ENCODE assay signal across 15 cellular contexts in genomic region chr12:104521731-104522130, GRCh38.
A peak's percentile ranks its signal among the peaks of the same experiment; 100 is the strongest.
DNase-seq lines count a peak whose midpoint lies in the region; ATAC-seq, FAIRE-seq and TF ChIP-seq lines count a peak whose summit lies in the region.
"Had no signal": no experiment of that assay in that cellular context is flagged by ENCODE, and none has a peak within 500 bp of the region (broad histone marks: within the 10 kb centered on the region; RNA-seq: fewer than 3 reads in every experiment).

No MANE protein-coding gene starts in this region.

- H3K4me1 ChIP-seq in CD4-positive, CD25-positive, alpha-beta regulatory T cell (ENCODE audit: control insufficient read depth, insufficient read depth, low read length, poor library complexity, severe bottlenecking), result peaks cover 90% of the 10 kb centered on the region
- H3K4me1 ChIP-seq in Loucy (ENCODE audit: insufficient read depth, low read length, poor library complexity, severe bottlenecking) (peaks cover 99% of the 10 kb centered on the region), H1 (replicated peaks in 1 of 4; ENCODE audit: control insufficient read depth in 3 of 4, insufficient read depth in 4 of 4, low read length in 3 of 4) (peaks cover 0 to 12% (median 5%) of the 10 kb centered on the region in 4 experiments; a peak in 4 of 7 replicates)

- H3K56ac ChIP-seq in H1 (replicated peaks; ENCODE audit: insufficient read length, low read depth, low read length), result no peak overlapping the region

- H2BK12ac ChIP-seq in H1 (ENCODE audit: low read depth, low read length), result no peak overlapping the region

- peaks cover 7% of the 10 kb centered on the region for H3K36me3 Mint-ChIP-seq in CD4-positive, CD25-positive, alpha-beta regulatory T cell
- no peaks in the 10 kb centered on the region for H3K36me3 Mint-ChIP-seq in osteocyte (ENCODE audit: unreplicated experiment)
- H3K36me3 Mint-ChIP-seq: activated CD4-positive, alpha-beta memory T cell treated with anti-CD3 and anti-CD28 coated beads for 36 hours had no signal

- H4K20me1 ChIP-seq in Loucy (ENCODE audit: insufficient read depth, low read length, poor library complexity, severe bottlenecking) (peaks cover 88% of the 10 kb centered on the region), H1 (replicated peaks in 1 of 2; ENCODE audit: control insufficient read depth in 1 of 2, insufficient read depth in 2 of 2, low read length in 2 of 2) (peaks cover 0 to 4% of the 10 kb centered on the region in 2 experiments)

- H2BK5ac ChIP-seq in H1 (ENCODE audit: low read depth, low read length), result no peak overlapping the region

- H3K4ac ChIP-seq in H1 (replicated peaks; ENCODE audit: insufficient read length, low read depth, low read length), result no peak overlapping the region

- no peak overlapping the region for H3K27ac ChIP-seq in CD4-positive, CD25-positive, alpha-beta regulatory T cell (ENCODE audit: insufficient read depth, low read length, poor library complexity, severe bottlenecking)
- no peak overlapping the region for H3K27ac ChIP-seq in H1 (ENCODE audit: low read depth, low read length)
- H3K27ac ChIP-seq: SJCRH30, thyroid gland had no signal

- peak overlapping the region; percentile 29 to 86 (median 38) for H3K27ac Mint-ChIP-seq in CD4-positive, CD25-positive, alpha-beta regulatory T cell
- H3K27ac Mint-ChIP-seq in osteocyte (ENCODE audit: unreplicated experiment), result peak overlapping the region; percentile 27
- H3K27ac Mint-ChIP-seq: activated CD4-positive, alpha-beta memory T cell treated with anti-CD3 and anti-CD28 coated beads for 36 hours; activated T-helper 1 cell treated with anti-CD3 and anti-CD28 coated beads, Interleukin-12 subunit alpha, Interleukin-12 subunit beta, Interleukin-2, Interleukin-4 antibody, amounts not matched to agents 30 ng/mL and 10 ng/mL and 1 ng/mL, durations not matched to agents 14 hours and 24 hours and 36 hours; GM23338 had no signal

- H3K27me3 Mint-ChIP-seq in CD4-positive, CD25-positive, alpha-beta regulatory T cell, result no peaks in the 10 kb centered on the region
- H3K27me3 Mint-ChIP-seq in osteocyte (ENCODE audit: unreplicated experiment), result no peaks in the 10 kb centered on the region
- H3K27me3 Mint-ChIP-seq: activated CD4-positive, alpha-beta memory T cell treated with anti-CD3 and anti-CD28 coated beads for 36 hours had no signal

- peak overlapping the region; percentile 68 for H3K9ac ChIP-seq in Loucy (ENCODE audit: low read depth, low read length, poor library complexity, severe bottlenecking)
- no peak overlapping the region for H3K9ac ChIP-seq in H1 (replicated peaks in 1 of 4; ENCODE audit: extremely low read depth in 1 of 4, low read depth in 3 of 4, low read length in 3 of 4)

- peaks cover 55 to 98% (median 82%) of the 10 kb centered on the region in 4 donors for H3K4me1 Mint-ChIP-seq in CD4-positive, CD25-positive, alpha-beta regulatory T cell
- H3K4me1 Mint-ChIP-seq in osteocyte (ENCODE audit: unreplicated experiment), result peaks cover 58% of the 10 kb centered on the region

- no peak overlapping the region for H3K18ac ChIP-seq in H1 (ENCODE audit: extremely low read depth, low read length)

- TF ChIP-seq CTCF in Loucy (conservative IDR thresholded peaks at IDR 0.05; ENCODE audit: low read length) (no peak), H1 (IDR thresholded peaks at IDR 0.05; ENCODE audit: control extremely low read depth in 1 of 3, insufficient read depth in 1 of 3, low read depth in 1 of 3, low read length in 3 of 3) (no peak), osteocyte (IDR thresholded peaks at IDR 0.05) (no peak)

- H3F3A ChIP-seq in Loucy (ENCODE audit: low read depth), result peaks cover 8% of the 10 kb centered on the region

- H3K4me3 Mint-ChIP-seq in CD4-positive, CD25-positive, alpha-beta regulatory T cell, result peak overlapping the region in 3 of 4 donors; percentile 11 to 80 (median 33)
- H3K4me3 Mint-ChIP-seq in osteocyte (ENCODE audit: unreplicated experiment), result no peak overlapping the region
- H3K4me3 Mint-ChIP-seq: activated CD4-positive, alpha-beta memory T cell treated with anti-CD3 and anti-CD28 coated beads for 36 hours; activated T-helper 1 cell treated with anti-CD3 and anti-CD28 coated beads, Interleukin-12 subunit alpha, Interleukin-12 subunit beta, Interleukin-2, Interleukin-4 antibody, amounts not matched to agents 30 ng/mL and 10 ng/mL and 1 ng/mL, durations not matched to agents 14 hours and 24 hours and 36 hours; GM23338 had no signal

- no peak overlapping the region for H3K23ac ChIP-seq in H1 (ENCODE audit: insufficient read length)

- TF ChIP-seq RAD21 in H1 (IDR thresholded peaks at IDR 0.05 in 1 of 2, conservative IDR thresholded peaks at IDR 0.05 in 1 of 2; ENCODE audit: low read depth in 2 of 2, low read length in 2 of 2), result no peak

- peaks cover 0 to 1% (median 0%) of the 10 kb centered on the region in 7 donors for H3K9me3 Mint-ChIP-seq in CD4-positive, CD25-positive, alpha-beta regulatory T cell
- no peaks in the 10 kb centered on the region for H3K9me3 Mint-ChIP-seq in osteocyte (ENCODE audit: unreplicated experiment)
- H3K9me3 Mint-ChIP-seq: activated CD4-positive, alpha-beta memory T cell treated with anti-CD3 and anti-CD28 coated beads for 36 hours; activated T-helper 1 cell treated with anti-CD3 and anti-CD28 coated beads, Interleukin-12 subunit alpha, Interleukin-12 subunit beta, Interleukin-2, Interleukin-4 antibody, amounts not matched to agents 30 ng/mL and 10 ng/mL and 1 ng/mL, durations not matched to agents 14 hours and 24 hours and 36 hours; GM23338 had no signal

- H2BK15ac ChIP-seq in H1 (ENCODE audit: low read length), result no peak overlapping the region

- H3K23me2 ChIP-seq in H1 (ENCODE audit: low read depth, low read length), result peaks cover 3% of the 10 kb centered on the region; the same call in 1 of the 2 replicates

- no peak for TF ChIP-seq POLR2A in H1 (IDR thresholded peaks at IDR 0.05; ENCODE audit: control extremely low read depth in 1 of 2, low read depth in 2 of 2, low read length in 2 of 2)

- H2AK5ac ChIP-seq in H1 (ENCODE audit: low read depth, low read length), result peak overlapping the region; percentile 57; the same call in 1 of the 2 replicates

- H3K4me2 ChIP-seq in Loucy (ENCODE audit: low read depth, low read length, poor library complexity, severe bottlenecking) (peak overlapping the region; percentile 66), H1 (ENCODE audit: insufficient read depth in 1 of 2, low read depth in 2 of 2, low read length in 2 of 2) (no peak overlapping the region)
- H3K4me2 ChIP-seq: GM23338 had no signal

- TF ChIP-seq EP300 in H1 (IDR thresholded peaks at IDR 0.05; ENCODE audit: borderline replicate concordance in 1 of 2, low read depth in 2 of 2, low read length in 2 of 2), result no peak

- DNase-seq in CD4-positive, CD25-positive, alpha-beta regulatory T cell, result no peak
- DNase-seq in H1 (ENCODE audit: low read depth in 1 of 2, low spot score in 2 of 2) (no peak), osteocyte (ENCODE audit: extremely low spot score, unreplicated experiment) (no peak), mucosa of gallbladder (ENCODE audit: low spot score) (no peak), activated gamma-delta T cell treated with Interleukin-2 at 50 U/mL for 16 hours (no peak)
- no peak for DNase-seq in activated CD4-positive, CD25-positive, alpha-beta regulatory T cell treated with anti-CD3 and anti-CD28 coated beads, Interleukin-2, amount 50 U/mL, for 72 hours
- DNase-seq: activated CD4-positive, alpha-beta memory T cell treated with anti-CD3 and anti-CD28 coated beads for 36 hours; foreskin melanocyte; SJCRH30; stimulated activated CD4-positive, alpha-beta T cell treated with anti-CD3 and anti-CD28 coated beads, Interleukin-12 subunit alpha, Interleukin-12 subunit beta, amount 100 ng/mL, for 4 hours; thyroid gland had no signal

- no peak overlapping the region for H4K8ac ChIP-seq in H1 (ENCODE audit: extremely low read depth, insufficient read depth, low read length)

- H3K9me3 ChIP-seq in CD4-positive, CD25-positive, alpha-beta regulatory T cell (ENCODE audit: control insufficient read depth in 2 of 2, low read length in 2 of 2), result no peaks in the 10 kb centered on the region
- H3K9me3 ChIP-seq in Loucy (ENCODE audit: insufficient read depth, low read depth, low read length), result no peaks in the 10 kb centered on the region
- H3K9me3 ChIP-seq in H1 (ENCODE audit: insufficient read depth in 2 of 2, low read depth in 1 of 2, low read length in 1 of 2), result no peaks in the 10 kb centered on the region
- H3K9me3 ChIP-seq: SJCRH30, thyroid gland had no signal

- peaks cover 9% of the 10 kb centered on the region for H3K79me1 ChIP-seq in H1 (ENCODE audit: low read depth, low read length)

- H4K91ac ChIP-seq in H1 (replicated peaks; ENCODE audit: insufficient read length, low read length), result no peak overlapping the region

- H4K5ac ChIP-seq in H1 (ENCODE audit: insufficient read length, low read depth, low read length), result no peak overlapping the region

- CTCF ChIA-PET in H1 (lab: Charles Lee; ENCODE audit: partially characterized antibody), result interaction anchor here (1.0 kb wide), 1 partner anchor 21 kb away, joined by 3 read pairs; no protein-coding TSS in a partner anchor

- no peak overlapping the region for H3K4me3 ChIP-seq in CD4-positive, CD25-positive, alpha-beta regulatory T cell (ENCODE audit: low read depth, low read length)
- no peak overlapping the region for H3K4me3 ChIP-seq in Loucy (ENCODE audit: low read length, poor library complexity, severe bottlenecking)
- H3K4me3 ChIP-seq in H1 (ENCODE audit: extremely low read depth in 1 of 4, insufficient read depth in 2 of 4, low read depth in 3 of 4, low read length in 4 of 4), result no peak overlapping the region
- H3K4me3 ChIP-seq: GM23338, SJCRH30, thyroid gland had no signal

- no peak overlapping the region for H2BK120ac ChIP-seq in H1 (replicated peaks; ENCODE audit: low read depth, low read length)

- POLR2A ChIA-PET in H1 (lab: Charles Lee; ENCODE audit: partially characterized antibody), result no interaction called here

- no peaks in the 10 kb centered on the region for H3K27me3 ChIP-seq in CD4-positive, CD25-positive, alpha-beta regulatory T cell (ENCODE audit: control insufficient read depth, insufficient read depth, low read length)
- H3K27me3 ChIP-seq in Loucy (ENCODE audit: insufficient read depth, low read length, poor library complexity, severe bottlenecking), result no peaks in the 10 kb centered on the region
- H3K27me3 ChIP-seq in H1 (replicated peaks in 1 of 4; ENCODE audit: control insufficient read depth in 3 of 4, extremely low read depth in 1 of 4, insufficient read depth in 3 of 4, low read length in 3 of 4), result no peaks in the 10 kb centered on the region
- H3K27me3 ChIP-seq: SJCRH30, thyroid gland had no signal

- ATAC-seq in CD4-positive, CD25-positive, alpha-beta regulatory T cell (ENCODE audit: low read depth in 2 of 2), result no peak
- no peak for ATAC-seq in GM19455 (IDR thresholded peaks at IDR 0.05; ENCODE audit: unreplicated experiment)
- ATAC-seq: GM23338 had no signal

- H3K9me2 ChIP-seq in Loucy (replicated peaks; ENCODE audit: low read depth, low read length), result no peaks in the 10 kb centered on the region

- WGBS in H1 (ENCODE audit: extremely low coverage in 1 of 2, insufficient coverage in 1 of 2, insufficient read length in 1 of 2, insufficient replicate concordance in 2 of 2, low coverage in 1 of 2, low lambda C conversion rate in 2 of 2, missing lambda C conversion rate in 1 of 2), 2 experiments, result 80% methylated on average over 5 of the region's 5 CpGs; no CpG with 5 or more reads in 1 of the 2 experiments

- H3K36me3 ChIP-seq in CD4-positive, CD25-positive, alpha-beta regulatory T cell (ENCODE audit: control insufficient read depth, insufficient read depth, low read length), result peaks cover 5% of the 10 kb centered on the region
- H3K36me3 ChIP-seq in Loucy (ENCODE audit: insufficient read depth, low read length), result peaks cover 19% of the 10 kb centered on the region; the same call in 1 of the 2 replicates
- H3K36me3 ChIP-seq in H1 (ENCODE audit: control insufficient read depth in 2 of 4, insufficient read depth in 4 of 4, low read length in 3 of 4), result no peaks in the 10 kb centered on the region
- H3K36me3 ChIP-seq: SJCRH30, thyroid gland had no signal

- H3K14ac ChIP-seq in H1 (ENCODE audit: insufficient read length), result no peak overlapping the region

- no peak for FAIRE-seq in H1 (lab: Jason Lieb, UNC)

- no peak overlapping the region for H2AFZ ChIP-seq in Loucy (ENCODE audit: low read length)
- no peak overlapping the region for H2AFZ ChIP-seq in H1 (ENCODE audit: low read length)
- H2AFZ ChIP-seq: GM23338 had no signal

- H2BK20ac ChIP-seq in H1 (ENCODE audit: low read length), result no peak overlapping the region

- H3K79me2 ChIP-seq in Loucy (ENCODE audit: insufficient read depth, low read length) (peaks cover 95% of the 10 kb centered on the region), H1 (ENCODE audit: control insufficient read depth in 1 of 2, insufficient read depth in 2 of 2, low read length in 2 of 2) (peaks cover 0 to 4% of the 10 kb centered on the region in 2 experiments; a peak in 1 of 4 replicates)
